Comparison of ENCODE assay signal across 33 cellular contexts in the genomic region with DNA sequence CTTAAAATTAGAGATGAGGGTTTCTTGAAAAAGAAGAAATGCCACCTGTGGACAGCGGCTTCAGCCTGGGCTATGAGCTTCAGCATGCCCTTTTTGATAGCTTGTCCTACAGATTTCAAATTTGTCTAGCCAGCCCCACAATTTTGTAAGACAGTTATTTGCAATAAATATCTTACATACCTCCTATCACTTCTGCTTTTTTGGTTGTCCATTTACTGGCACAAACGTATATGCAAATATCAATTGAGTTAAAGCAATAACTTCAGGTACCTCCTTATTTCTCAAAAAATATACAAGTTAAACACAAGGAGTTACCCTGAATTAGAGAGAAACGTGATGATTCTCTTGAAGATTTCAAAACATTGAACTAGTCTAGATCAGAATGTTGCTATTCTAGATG. TPM values are rescaled to one million over a fixed set of nuclear protein-coding genes. Genes with fewer than 3 reads are reported as not detected.
"Had no signal": no experiment of that assay in that cellular context is flagged by ENCODE, and none has a peak within 500 bp of the region (broad histone marks: within the 10 kb centered on the region; RNA-seq: fewer than 3 reads in every experiment).

No MANE protein-coding gene starts in this region.

- H3K9me3 Mint-ChIP-seq: dendritic cell treated with granulocyte-macrophage colony-stimulating factor and Interleukin-4, amounts not matched to agents 40 ng/mL and 50 ng/mL, for 4 days; endodermal cell; mesothelial cell of epicardium had no signal

- H3K27me3 Mint-ChIP-seq: dendritic cell treated with granulocyte-macrophage colony-stimulating factor and Interleukin-4, amounts not matched to agents 40 ng/mL and 50 ng/mL, for 4 days; effector memory CD8-positive, alpha-beta T cell; naive B cell had no signal

- H3K4me1 Mint-ChIP-seq: endodermal cell; naive B cell; naive thymus-derived CD8-positive, alpha-beta T cell had no signal

- H3K36me3 Mint-ChIP-seq: mesothelial cell of epicardium; naive B cell; naive thymus-derived CD8-positive, alpha-beta T cell had no signal

- H3K27ac ChIP-seq: epithelial cell of prostate, esophagus squamous epithelium, gastrocnemius medialis, heart right ventricle, left lung, lower lobe of right lung had no signal

- H3K27ac Mint-ChIP-seq: dendritic cell treated with granulocyte-macrophage colony-stimulating factor and Interleukin-4, amounts not matched to agents 40 ng/mL and 50 ng/mL, for 4 days; effector memory CD8-positive, alpha-beta T cell; endodermal cell; mesothelial cell of epicardium; naive B cell had no signal

- FAIRE-seq: endometrium, keratinocyte had no signal

- H3K4me3 Mint-ChIP-seq: dendritic cell treated with granulocyte-macrophage colony-stimulating factor and Interleukin-4, amounts not matched to agents 40 ng/mL and 50 ng/mL, for 4 days; effector memory CD8-positive, alpha-beta T cell; endodermal cell; mesothelial cell of epicardium; naive B cell; naive thymus-derived CD8-positive, alpha-beta T cell had no signal

- DNase-seq: cortex of kidney; effector CD8-positive, alpha-beta T cell; effector memory CD8-positive, alpha-beta T cell; endodermal cell; erythroblast; esophagus squamous epithelium; foreskin fibroblast; foreskin melanocyte; gastrocnemius medialis; glutamatergic neuron; head of caudate nucleus; heart right ventricle; hippocampal formation; left cardiac atrium; left lung; left ventricle myocardium superior; lower lobe of right lung; mesenchymal stem cell; mucosa of descending colon; naive B cell; naive thymus-derived CD8-positive, alpha-beta T cell had no signal

- ATAC-seq: effector memory CD8-positive, alpha-beta T cell; esophagus mucosa; gastrocnemius medialis; heart right ventricle; left cardiac atrium; left lung; left ventricle myocardium superior; lower lobe of right lung; mucosa of descending colon; naive thymus-derived CD8-positive, alpha-beta T cell had no signal

RNA-seq across cellular contexts. Expression of a gene that starts 53.5 kb away (rescaled TPM):
- total RNA-seq: dermis microvascular lymphatic vessel endothelial cell; esophagus mucosa; esophagus squamous epithelium; gastrocnemius medialis; glomerular endothelial cell; left cardiac atrium; left lung; left ventricle myocardium superior; lower leg skin; lower lobe of right lung; lung microvascular endothelial cell; mesenteric fat pad; myocyte; naive thymus-derived CD8-positive, alpha-beta T cell had no signal
- polyA plus RNA-seq: heart right ventricle; keratinocyte; naive thymus-derived CD8-positive, alpha-beta T cell had no signal
